Comparison of ENCODE assay signal across 27 cellular contexts in genomic region chr3:38059597-38059996, GRCh38. TPM values are rescaled to one million over a fixed set of nuclear protein-coding genes. Genes with fewer than 3 reads are reported as not detected.
"Had no signal": no experiment of that assay in that cellular context is flagged by ENCODE, and none has a peak within 500 bp of the region (broad histone marks: within the 10 kb centered on the region; RNA-seq: fewer than 3 reads in every experiment).

No MANE protein-coding gene starts in this region.

- H3K4me3 ChIP-seq: coronary artery, dorsolateral prefrontal cortex, esophagus squamous epithelium, gastrocnemius medialis, heart right ventricle, left lung, lower lobe of right lung, mucosa of descending colon had no signal

- H3K36me3 ChIP-seq: esophagus squamous epithelium, gastrocnemius medialis, heart right ventricle, left lung, lower lobe of right lung had no signal

- H3K4me1 ChIP-seq: gastrocnemius medialis, heart right ventricle, left lung had no signal

- H3K27ac ChIP-seq: coronary artery, dorsolateral prefrontal cortex, epithelial cell of prostate, esophagus squamous epithelium, gastrocnemius medialis, heart right ventricle, left lung, lower lobe of right lung had no signal

- H3K9me3 Mint-ChIP-seq: mesothelial cell of epicardium had no signal

- H3K36me3 Mint-ChIP-seq: mesothelial cell of epicardium, naive B cell had no signal

- H3K9me3 ChIP-seq: esophagus squamous epithelium, gastrocnemius medialis, heart right ventricle, left lung, lower lobe of right lung, mucosa of descending colon had no signal

- H3K27me3 ChIP-seq: dorsolateral prefrontal cortex, esophagus squamous epithelium, gastrocnemius medialis, left lung had no signal

- DNase-seq: dermis blood vessel endothelial cell; dorsolateral prefrontal cortex; effector CD4-positive, alpha-beta T cell; effector memory CD4-positive, alpha-beta T cell; erythroblast; esophagus squamous epithelium; foreskin fibroblast; foreskin melanocyte; gastrocnemius medialis; glutamatergic neuron; head of caudate nucleus; heart right ventricle; hippocampal formation; left cardiac atrium; left lung; left ventricle myocardium superior; lower lobe of right lung; mesenchymal stem cell; mucosa of descending colon; naive B cell had no signal

- H3K27ac Mint-ChIP-seq: mesothelial cell of epicardium had no signal

- H3K4me1 Mint-ChIP-seq: mesothelial cell of epicardium, naive B cell had no signal

- H3K4me3 Mint-ChIP-seq: mesothelial cell of epicardium had no signal

RNA-seq across cellular contexts. Expression of gene DLEC1, which starts 20.6 kb away (rescaled TPM):
- total RNA-seq: gastrocnemius medialis, glomerular endothelial cell, lung microvascular endothelial cell, myocyte had no signal
- polyA plus RNA-seq: keratinocyte had no signal
